ENCODE assay signal across 9 cellular contexts in genomic region chr2:118222643-118223486, GRCh38.
DNase-seq lines count a peak whose midpoint lies in the region; ATAC-seq and TF ChIP-seq lines count a peak whose summit lies in the region.
"Had no signal": no experiment of that assay in that cellular context is flagged by ENCODE, and none has a peak within 500 bp of the region (broad histone marks: within the 10 kb centered on the region; RNA-seq: fewer than 3 reads in every experiment).

No MANE protein-coding gene starts in this region.

- H3K9me3 ChIP-seq in RWPE2 (ENCODE audit: severe bottlenecking) (no peaks in the 10 kb centered on the region), iPS-18c (ENCODE audit: control insufficient read depth, insufficient read depth, low read length) (peaks cover under 1% of the 10 kb centered on the region), spleen (no peaks in the 10 kb centered on the region)

- H3K27ac ChIP-seq in RWPE2 (ENCODE audit: poor library complexity, severe bottlenecking) (no peak overlapping the region), spleen (no peak overlapping the region)
- H3K27ac ChIP-seq: SK-N-MC had no signal

- H3K27me3 ChIP-seq in RWPE2 (ENCODE audit: insufficient read depth, poor library complexity, severe bottlenecking), result peaks cover 22% of the 10 kb centered on the region
- peaks cover 0 to 93% (median 80%) of the 10 kb centered on the region in 7 donors for H3K27me3 ChIP-seq in spleen (replicated peaks in 1 of 7)

- H3K4me1 ChIP-seq in RWPE2 (ENCODE audit: insufficient read depth, poor library complexity, severe bottlenecking) (peaks cover 9% of the 10 kb centered on the region), spleen (peaks cover 6 to 36% (median 21%) of the 10 kb centered on the region in 6 donors)

- peak overlapping the region; percentile 89 for H3K4me3 Mint-ChIP-seq in activated CD4-positive, alpha-beta T cell treated with anti-CD3 and anti-CD28 coated beads, Interleukin-2, amount 10 ng/mL, durations not matched to agents 24 days and 14 days
- peak overlapping the region; percentile 83 for H3K4me3 Mint-ChIP-seq in stimulated activated effector memory CD8-positive, alpha-beta T cell treated with anti-CD3 and anti-CD28 coated beads, Interleukin-12 subunit alpha, Interleukin-12 subunit beta, amount 100 ng/mL, for 72 hours

- no peak for TF ChIP-seq POLR2A in spleen (IDR thresholded peaks at IDR 0.05)

- H3K27me3 Mint-ChIP-seq in activated CD4-positive, alpha-beta T cell treated with anti-CD3 and anti-CD28 coated beads, Interleukin-2, amount 10 ng/mL, durations not matched to agents 24 days and 14 days, result peaks cover 71% of the 10 kb centered on the region

- ATAC-seq in RWPE2 (ENCODE audit: low read depth), result no peak
- no peak for ATAC-seq in stimulated activated effector memory CD8-positive, alpha-beta T cell treated with anti-CD3 and anti-CD28 coated beads, Interleukin-12 subunit alpha, Interleukin-12 subunit beta, amount 100 ng/mL, for 72 hours
- no peak for ATAC-seq in GM19328 (IDR thresholded peaks at IDR 0.05; ENCODE audit: unreplicated experiment)
- ATAC-seq in GM18858 (IDR thresholded peaks at IDR 0.05; ENCODE audit: unreplicated experiment), result no peak

- intact Hi-C loops in activated CD4-positive, alpha-beta T cell treated with anti-CD3 and anti-CD28 coated beads, Interleukin-2, amount 10 ng/mL, durations not matched to agents 24 days and 14 days (cut with micrococcal nuclease), result loop anchor here (1.0 to 2.0 kb wide), 3 partner anchors 177 to 952 kb away; no protein-coding TSS in a partner anchor
- intact Hi-C loops in spleen (cut with DNase I; ENCODE audit: low total_unique reads), result no loop called here

- TF ChIP-seq CTCF in RWPE2 (IDR thresholded peaks at IDR 0.05; ENCODE audit: poor library complexity, severe bottlenecking) (no peak), spleen (IDR thresholded peaks at IDR 0.05 in 8 of 11, conservative IDR thresholded peaks at IDR 0.05 in 3 of 11) (no peak)

- H3K36me3 ChIP-seq in RWPE2 (ENCODE audit: low read depth) (no peaks in the 10 kb centered on the region), spleen (no peaks in the 10 kb centered on the region)

- no peak for DNase-seq in activated CD4-positive, alpha-beta T cell treated with anti-CD3 and anti-CD28 coated beads, Interleukin-2, amount 10 ng/mL, durations not matched to agents 24 days and 14 days
- no peak for DNase-seq in activated CD4-positive, alpha-beta T cell treated with anti-CD3 and anti-CD28 coated beads, Interleukin-2, amount 50 U/mL, for 48 hours
- DNase-seq in RWPE2 (ENCODE audit: low spot score) (no peak), spleen (no peak)
- DNase-seq in stimulated activated effector memory CD8-positive, alpha-beta T cell treated with anti-CD3 and anti-CD28 coated beads, Interleukin-12 subunit alpha, Interleukin-12 subunit beta, amount 100 ng/mL, for 72 hours (ENCODE audit: low spot score in 2 of 2), result peak in 1 of 2 donors; percentile 22

- H3K4me3 ChIP-seq in RWPE2 (ENCODE audit: severe bottlenecking) (peak overlapping the region; percentile 27), iPS-18c (ENCODE audit: insufficient read depth, low read depth, low read length) (peak overlapping the region; percentile 70), spleen (peak overlapping the region in 4 of 8 donors; percentile 43 to 69 (median 54))
- H3K4me3 ChIP-seq: SK-N-MC had no signal

- H3K27ac Mint-ChIP-seq in activated CD4-positive, alpha-beta T cell treated with anti-CD3 and anti-CD28 coated beads, Interleukin-2, amount 10 ng/mL, durations not matched to agents 24 days and 14 days, result no peak overlapping the region
- H3K27ac Mint-ChIP-seq in stimulated activated effector memory CD8-positive, alpha-beta T cell treated with anti-CD3 and anti-CD28 coated beads, Interleukin-12 subunit alpha, Interleukin-12 subunit beta, amount 100 ng/mL, for 72 hours, result peak overlapping the region; percentile 81

- H3K9me3 Mint-ChIP-seq in activated CD4-positive, alpha-beta T cell treated with anti-CD3 and anti-CD28 coated beads, Interleukin-2, amount 10 ng/mL, durations not matched to agents 24 days and 14 days, result no peaks in the 10 kb centered on the region
- H3K9me3 Mint-ChIP-seq in stimulated activated effector memory CD8-positive, alpha-beta T cell treated with anti-CD3 and anti-CD28 coated beads, Interleukin-12 subunit alpha, Interleukin-12 subunit beta, amount 100 ng/mL, for 72 hours, result no peaks in the 10 kb centered on the region

- no peaks in the 10 kb centered on the region for H3K36me3 Mint-ChIP-seq in activated CD4-positive, alpha-beta T cell treated with anti-CD3 and anti-CD28 coated beads, Interleukin-2, amount 10 ng/mL, durations not matched to agents 24 days and 14 days (ENCODE audit: low read depth)
- H3K36me3 Mint-ChIP-seq in stimulated activated effector memory CD8-positive, alpha-beta T cell treated with anti-CD3 and anti-CD28 coated beads, Interleukin-12 subunit alpha, Interleukin-12 subunit beta, amount 100 ng/mL, for 72 hours, result no peaks in the 10 kb centered on the region

- WGBS in spleen, 5 donors, result 9 to 14% (median 10%) methylated on average over 9 of the region's 9 CpGs

- H3K4me1 Mint-ChIP-seq in activated CD4-positive, alpha-beta T cell treated with anti-CD3 and anti-CD28 coated beads, Interleukin-2, amount 10 ng/mL, durations not matched to agents 24 days and 14 days, result peaks cover 18% of the 10 kb centered on the region
- peaks cover 20% of the 10 kb centered on the region for H3K4me1 Mint-ChIP-seq in stimulated activated effector memory CD8-positive, alpha-beta T cell treated with anti-CD3 and anti-CD28 coated beads, Interleukin-12 subunit alpha, Interleukin-12 subunit beta, amount 100 ng/mL, for 72 hours
